ENCODE assay signal across 17 cellular contexts in the genomic region with DNA sequence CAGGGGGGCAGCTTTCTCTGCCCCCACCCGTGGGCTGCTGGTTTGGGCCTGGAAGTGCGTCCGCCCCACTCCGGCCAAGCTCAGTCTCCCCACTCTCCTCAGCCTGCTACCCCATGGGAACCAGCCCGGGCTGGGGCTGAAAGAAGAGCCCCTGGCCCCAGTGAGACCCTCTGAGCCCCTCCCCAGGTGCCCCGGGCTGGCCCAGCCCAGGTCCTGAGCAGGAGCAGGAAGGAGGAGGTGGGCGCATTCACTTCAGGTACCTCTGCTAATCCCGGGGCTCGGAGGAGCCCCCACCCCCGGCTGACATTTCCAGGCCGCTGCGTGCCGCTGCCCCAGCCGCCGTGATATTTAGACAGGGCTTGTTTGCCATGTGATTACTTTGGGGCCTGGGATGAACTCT. TPM values are rescaled to one million over a fixed set of nuclear protein-coding genes. Genes with fewer than 3 reads are reported as not detected.
DNase-seq lines count a peak whose midpoint lies in the region; ATAC-seq, FAIRE-seq and TF ChIP-seq lines count a peak whose summit lies in the region.
"Had no signal": no experiment of that assay in that cellular context is flagged by ENCODE, and none has a peak within 500 bp of the region (broad histone marks: within the 10 kb centered on the region; RNA-seq: fewer than 3 reads in every experiment).

No MANE protein-coding gene starts in this region.

- no peak for TF ChIP-seq CTCF in MCF 10A (IDR thresholded peaks at IDR 0.05; ENCODE audit: unreplicated experiment)
- TF ChIP-seq CTCF in breast epithelium (IDR thresholded peaks at IDR 0.05), result no peak
- TF ChIP-seq CTCF in astrocyte (IDR thresholded peaks at IDR 0.05; ENCODE audit: insufficient read depth, low read depth, low read length), result no peak
- no peak for TF ChIP-seq CTCF in foreskin fibroblast (IDR thresholded peaks at IDR 0.05; ENCODE audit: low read depth, low read length)

- H3K27me3 Mint-ChIP-seq in MCF 10A (ENCODE audit: insufficient read depth, unreplicated experiment) (no peaks in the 10 kb centered on the region), astrocyte (ENCODE audit: low read depth, unreplicated experiment) (peaks cover 19% of the 10 kb centered on the region)

- no TSS peak for BruUV-seq in MCF 10A (replicated peaks; lab: Mats Ljungman, UMichigan)

- intact Hi-C loops in MCF 10A (cut with micrococcal nuclease) (no loop called here), breast epithelium (cut with DNase I; ENCODE audit: low total_unique reads) (no loop called here)

- peaks cover 5% of the 10 kb centered on the region for H3K79me1 ChIP-seq in neuronal stem cell (ENCODE audit: low read depth, low read length)

- no CpG with 5 or more reads among the region's 15 CpGs for WGBS in neuronal stem cell (ENCODE audit: extremely low coverage in 2 of 2, insufficient read length in 2 of 2, insufficient replicate concordance in 1 of 2), 2 donors

- no peak overlapping the region for H4K91ac ChIP-seq in neuronal stem cell (ENCODE audit: low read depth, low read length, poor library complexity)

- H3K9ac ChIP-seq in NT2/D1 (ENCODE audit: insufficient read length, low read depth) (peak overlapping the region; percentile 26), astrocyte (ENCODE audit: low read length) (no peak overlapping the region), neuronal stem cell (ENCODE audit: low read depth, low read length, poor library complexity) (no peak overlapping the region)

- H3K27ac ChIP-seq in breast epithelium, result no peak overlapping the region
- H3K27ac ChIP-seq in astrocyte (ENCODE audit: low read depth, low read length), result no peak overlapping the region
- no peak overlapping the region for H3K27ac ChIP-seq in neuronal stem cell (replicated peaks; ENCODE audit: low read length)
- H3K27ac ChIP-seq: 22Rv1, HL-60 had no signal

- no peak overlapping the region for H2AFZ ChIP-seq in astrocyte (ENCODE audit: low read depth, low read length)
- H2AFZ ChIP-seq in neuronal stem cell (ENCODE audit: low read length), result no peak overlapping the region

- DNase-seq in MCF 10A (ENCODE audit: unreplicated experiment), result no peak
- DNase-seq in breast epithelium (ENCODE audit: low spot score in 2 of 2), result no peak
- no peak for DNase-seq in NT2/D1 (ENCODE audit: low read depth, low spot score)
- DNase-seq in astrocyte (ENCODE audit: low read depth), result no peak
- DNase-seq in neuronal stem cell (ENCODE audit: low spot score), result no peak
- no peak for DNase-seq in effector CD4-positive, alpha-beta T cell
- no peak for DNase-seq in foreskin fibroblast
- DNase-seq: AML-193; C1 segment of cervical spinal cord; CD4-positive, alpha-beta T cell; DMS79 had no signal

- H3K9me3 ChIP-seq in breast epithelium, result no peaks in the 10 kb centered on the region
- H3K9me3 ChIP-seq in NT2/D1 (ENCODE audit: insufficient read depth, low read length), result no peaks in the 10 kb centered on the region
- H3K9me3 ChIP-seq in astrocyte (ENCODE audit: insufficient read depth, low read depth, low read length), result no peaks in the 10 kb centered on the region
- H3K9me3 ChIP-seq in neuronal stem cell (replicated peaks in 1 of 2; ENCODE audit: control insufficient read depth in 2 of 2, insufficient read depth in 1 of 2, low read depth in 1 of 2, low read length in 2 of 2), result no peaks in the 10 kb centered on the region

- H3K79me2 ChIP-seq in astrocyte (ENCODE audit: insufficient read depth, low read length), result no peaks in the 10 kb centered on the region

- TF ChIP-seq POLR2A in breast epithelium (IDR thresholded peaks at IDR 0.05), result no peak

- H3K9me3 Mint-ChIP-seq in MCF 10A (ENCODE audit: unreplicated experiment), result no peaks in the 10 kb centered on the region
- H3K9me3 Mint-ChIP-seq in astrocyte (ENCODE audit: unreplicated experiment), result peaks cover 5% of the 10 kb centered on the region
- H3K9me3 Mint-ChIP-seq: CD4-positive, alpha-beta T cell had no signal

- no peaks in the 10 kb centered on the region for H4K20me1 ChIP-seq in astrocyte (ENCODE audit: insufficient read depth, low read length)

- peak overlapping the region; percentile 67 for H3K4ac ChIP-seq in neuronal stem cell (ENCODE audit: low read length)

- peak overlapping the region; percentile 97 for H2BK15ac ChIP-seq in neuronal stem cell (ENCODE audit: low read length)

- CTCF ChIA-PET in MCF 10A (lab: Yijun Ruan, JAX), result interaction anchor here (1.3 to 1.4 kb wide), 2 partner anchors 29 to 240 kb away, joined by 3 to 4 read pairs; no protein-coding TSS in a partner anchor

- ATAC-seq in GM18502 (IDR thresholded peaks at IDR 0.05; ENCODE audit: poor library complexity, unreplicated experiment), result no peak
- ATAC-seq: GM12878 had no signal

- no peak overlapping the region for H4K8ac ChIP-seq in neuronal stem cell (ENCODE audit: low read depth, low read length)

- POLR2A ChIA-PET in MCF 10A (lab: Yijun Ruan, JAX), result interaction anchor here (1.0 kb wide), 1 partner anchor 645 kb away, joined by 3 read pairs; no protein-coding TSS in a partner anchor

- H3K4me1 Mint-ChIP-seq in MCF 10A (ENCODE audit: insufficient read depth, unreplicated experiment) (peaks cover 46% of the 10 kb centered on the region), astrocyte (ENCODE audit: low read depth, unreplicated experiment) (peaks cover 10% of the 10 kb centered on the region)

- H3K4me3 Mint-ChIP-seq in MCF 10A (ENCODE audit: unreplicated experiment), result peak overlapping the region; percentile 52
- no peak overlapping the region for H3K4me3 Mint-ChIP-seq in astrocyte (ENCODE audit: unreplicated experiment)
- H3K4me3 Mint-ChIP-seq: CD4-positive, alpha-beta T cell had no signal

- H2BK5ac ChIP-seq in neuronal stem cell (ENCODE audit: low read length), result peak overlapping the region; percentile 71

- H3K4me2 ChIP-seq in astrocyte (ENCODE audit: low read length) (peak overlapping the region; percentile 15), neuronal stem cell (ENCODE audit: insufficient read depth, low read length, poor library complexity, severe bottlenecking) (no peak overlapping the region)

- no peak for FAIRE-seq in astrocyte (lab: Jason Lieb, UNC)
- FAIRE-seq: GM12878 had no signal

- no peaks in the 10 kb centered on the region for H3K36me3 ChIP-seq in breast epithelium
- no peaks in the 10 kb centered on the region for H3K36me3 ChIP-seq in NT2/D1 (ENCODE audit: insufficient read depth, insufficient read length, low read length)
- no peaks in the 10 kb centered on the region for H3K36me3 ChIP-seq in astrocyte (ENCODE audit: insufficient read depth, low read length)
- H3K36me3 ChIP-seq in neuronal stem cell (replicated peaks in 1 of 2; ENCODE audit: control insufficient read depth in 2 of 2, insufficient read depth in 2 of 2, low read length in 2 of 2), result peaks cover 0 to 2% of the 10 kb centered on the region in 2 donors

- H3K4me3 ChIP-seq in breast epithelium (no peak overlapping the region), NT2/D1 (ENCODE audit: insufficient read length, low read depth) (no peak overlapping the region), astrocyte (ENCODE audit: insufficient read depth, low read depth, low read length) (no peak overlapping the region), neuronal stem cell (ENCODE audit: low read length in 2 of 2) (no peak overlapping the region), foreskin fibroblast (ENCODE audit: low read depth in 1 of 2, low read length in 2 of 2) (no peak overlapping the region)
- H3K4me3 ChIP-seq: GM12878 had no signal

- H3K27me3 ChIP-seq in breast epithelium (peaks cover 0 to 8% of the 10 kb centered on the region in 2 donors), NT2/D1 (ENCODE audit: insufficient read depth, insufficient read length) (no peaks in the 10 kb centered on the region), astrocyte (ENCODE audit: insufficient read depth, low read length) (no peaks in the 10 kb centered on the region), neuronal stem cell (ENCODE audit: control insufficient read depth in 3 of 3, insufficient read depth in 3 of 3, low read depth in 1 of 3, low read length in 3 of 3) (peaks cover 0 to 35% (median 0%) of the 10 kb centered on the region in 3 experiments)

- H3K14ac ChIP-seq in neuronal stem cell (ENCODE audit: low read length), result peak overlapping the region; percentile 63

- peak overlapping the region; percentile 81 for H3K18ac ChIP-seq in neuronal stem cell (ENCODE audit: low read length)

- peak overlapping the region; percentile 73 for H2BK120ac ChIP-seq in neuronal stem cell (ENCODE audit: low read depth, low read length)

- no peaks in the 10 kb centered on the region for H3K36me3 Mint-ChIP-seq in MCF 10A (ENCODE audit: insufficient read depth, unreplicated experiment)
- H3K36me3 Mint-ChIP-seq in astrocyte (ENCODE audit: low read depth, unreplicated experiment), result no peaks in the 10 kb centered on the region

- H2AK5ac ChIP-seq in neuronal stem cell (ENCODE audit: low read depth, low read length), result peak overlapping the region; percentile 88

- no peak overlapping the region for H2BK12ac ChIP-seq in neuronal stem cell (ENCODE audit: low read length)

- no peaks in the 10 kb centered on the region for H3K4me1 ChIP-seq in breast epithelium
- H3K4me1 ChIP-seq in NT2/D1 (ENCODE audit: insufficient read depth, insufficient read length), result peaks cover 22% of the 10 kb centered on the region
- H3K4me1 ChIP-seq in astrocyte (ENCODE audit: insufficient read depth, low read length), result peaks cover 28% of the 10 kb centered on the region
- peaks cover 0 to 10% of the 10 kb centered on the region in 2 donors for H3K4me1 ChIP-seq in neuronal stem cell (ENCODE audit: control insufficient read depth in 2 of 2, insufficient read depth in 1 of 2, low read depth in 1 of 2, low read length in 2 of 2)

- H3K27ac Mint-ChIP-seq in MCF 10A (ENCODE audit: low read depth, unreplicated experiment) (peak overlapping the region; percentile 69), astrocyte (ENCODE audit: unreplicated experiment) (no peak overlapping the region)
- H3K27ac Mint-ChIP-seq: CD4-positive, alpha-beta T cell had no signal

- peak overlapping the region; percentile 48 for H3K23ac ChIP-seq in neuronal stem cell (ENCODE audit: low read depth, low read length, poor library complexity)

RNA-seq across cellular contexts. Expression of gene TH, which starts 8.7 kb away (rescaled TPM):
- total RNA-seq in MCF 10A (2022) (0.20 and 1.1 TPM in 2 replicates), breast epithelium (not detected), astrocyte (not detected in 2 replicates)
- polyA plus RNA-seq in neuronal stem cell (2013, experiment 1 of 2), result 1.0 TPM
- polyA plus RNA-seq in neuronal stem cell (2013, experiment 2 of 2), result 0.82 TPM
- total RNA-seq: CD4-positive, alpha-beta T cell; G401; GM12878; H4 had no signal
- polyA plus RNA-seq: GM12878 had no signal

RNA-seq across cellular contexts. Expression of gene INS, which starts 19.3 kb away (rescaled TPM):
- not detected in 2 replicates for total RNA-seq in MCF 10A (2022)
- total RNA-seq in breast epithelium, result not detected
- not detected in 2 replicates for total RNA-seq in astrocyte
- not detected for polyA plus RNA-seq in neuronal stem cell (2013, experiment 1 of 2)
- not detected for polyA plus RNA-seq in neuronal stem cell (2013, experiment 2 of 2)
- total RNA-seq: CD4-positive, alpha-beta T cell; G401; GM12878; H4 had no signal
- polyA plus RNA-seq: GM12878 had no signal

RNA-seq across cellular contexts. Expression of gene IGF2, which starts 41.2 kb away (rescaled TPM):
- total RNA-seq in MCF 10A (2022), result 0.29 and 0.35 TPM in 2 replicates
- total RNA-seq in breast epithelium, result 10 to 100 TPM; 13.6 to 65.7 (median 65.2) TPM
- 188 and 209 TPM in 2 replicates for total RNA-seq in astrocyte
- 11.8 TPM for polyA plus RNA-seq in neuronal stem cell (2013, experiment 1 of 2)
- 11.0 TPM for polyA plus RNA-seq in neuronal stem cell (2013, experiment 2 of 2)
- total RNA-seq: CD4-positive, alpha-beta T cell; G401 had no signal
- polyA plus RNA-seq: GM12878 had no signal

Comparison
In these comparisons a context has a peak if more than half of its experiments do, and no peak if none do; other contexts are left out.
1. RNA of gene IGF2, which starts 41.2 kb away (total RNA-seq): 188 to 209 TPM in astrocyte and 13.6 to 65.7 TPM in breast epithelium; 0.29 to 0.35 TPM in MCF 10A; every median in the first group is over 10 times any median in the second.